Comparison of ENCODE assay signal across 22 cellular contexts in genomic region chr10:133476641-133476990, GRCh38. TPM values are rescaled to one million over a fixed set of nuclear protein-coding genes. Genes with fewer than 3 reads are reported as not detected.
"Had no signal": no experiment of that assay in that cellular context is flagged by ENCODE, and none has a peak within 500 bp of the region (broad histone marks: within the 10 kb centered on the region; RNA-seq: fewer than 3 reads in every experiment).

No MANE protein-coding gene starts in this region.

- H3K9me3 ChIP-seq: thoracic aorta had no signal

- DNase-seq: activated CD4-positive, alpha-beta T cell treated with anti-CD3 and anti-CD28 coated beads for 48 hours; amygdala; cortex of kidney; effector memory CD4-positive, alpha-beta T cell; left ventricle myocardium superior; mesendoderm; ovary; stimulated activated CD4-positive, alpha-beta T cell treated with anti-CD3 and anti-CD28 coated beads, Interleukin-15, amount 100 ng/mL, for 24 hours; stimulated activated CD4-positive, alpha-beta T cell treated with anti-CD3 and anti-CD28 coated beads, Interleukin-4, amount 100 ng/mL, for 24 hours; stimulated activated naive CD8-positive, alpha-beta T cell treated with anti-CD3 and anti-CD28 coated beads, Interleukin-15, amount 100 ng/mL, for 72 hours; T-helper 9 cell had no signal

- H3K27me3 ChIP-seq: hepatocyte, ovary had no signal

- H3K27me3 Mint-ChIP-seq: activated naive CD4-positive, alpha-beta T cell treated with anti-CD3 and anti-CD28 coated beads, Interleukin-2, amount 50 U/mL, for 24 hours; central memory CD8-positive, alpha-beta T cell; stimulated activated naive CD8-positive, alpha-beta T cell treated with anti-CD3 and anti-CD28 coated beads, Interleukin-15, amount 100 ng/mL, for 72 hours had no signal

- H3K4me1 Mint-ChIP-seq: brain, nephron had no signal

- ATAC-seq: left ventricle myocardium superior had no signal

- H3K4me3 ChIP-seq: hepatocyte, ovary, thoracic aorta had no signal

- H3K36me3 Mint-ChIP-seq: activated naive CD4-positive, alpha-beta T cell treated with anti-CD3 and anti-CD28 coated beads, Interleukin-2, amount 50 U/mL, for 24 hours; brain had no signal

- H3K9me3 Mint-ChIP-seq: activated naive CD4-positive, alpha-beta T cell treated with anti-CD3 and anti-CD28 coated beads, Interleukin-2, amount 50 U/mL, for 24 hours; activated T-helper 2 cell treated with anti-CD3 and anti-CD28 coated beads, Interferon-gamma antibody, Interleukin-2, Interleukin-4, amounts not matched to agents 10 μg/mL and 5 μg/mL and 100 μg/mL, durations not matched to agents 14 hours and 24 hours and 36 hours; central memory CD8-positive, alpha-beta T cell; stimulated activated naive CD8-positive, alpha-beta T cell treated with anti-CD3 and anti-CD28 coated beads, Interleukin-15, amount 100 ng/mL, for 72 hours had no signal

- H3K27ac Mint-ChIP-seq: activated naive CD4-positive, alpha-beta T cell treated with anti-CD3 and anti-CD28 coated beads, Interleukin-2, amount 50 U/mL, for 24 hours; activated T-helper 2 cell treated with anti-CD3 and anti-CD28 coated beads, Interferon-gamma antibody, Interleukin-2, Interleukin-4, amounts not matched to agents 10 μg/mL and 5 μg/mL and 100 μg/mL, durations not matched to agents 14 hours and 24 hours and 36 hours; brain; nephron; stimulated activated naive CD8-positive, alpha-beta T cell treated with anti-CD3 and anti-CD28 coated beads, Interleukin-15, amount 100 ng/mL, for 72 hours had no signal

- H3K36me3 ChIP-seq: ovary, thoracic aorta had no signal

- H3K4me3 Mint-ChIP-seq: activated naive CD4-positive, alpha-beta T cell treated with anti-CD3 and anti-CD28 coated beads, Interleukin-2, amount 50 U/mL, for 24 hours; brain; central memory CD8-positive, alpha-beta T cell; nephron; stimulated activated naive CD8-positive, alpha-beta T cell treated with anti-CD3 and anti-CD28 coated beads, Interleukin-15, amount 100 ng/mL, for 72 hours had no signal

- H3K27ac ChIP-seq: epithelial cell of prostate, hepatocyte, ovary, thoracic aorta, VCaP had no signal

RNA-seq across cellular contexts. Expression of gene SPRN, which starts 52.2 kb away (rescaled TPM):
- total RNA-seq: activated T-helper 2 cell treated with anti-CD3 and anti-CD28 coated beads, Interferon-gamma antibody, Interleukin-2, Interleukin-4, amounts not matched to agents 10 μg/mL and 5 μg/mL and 100 μg/mL, durations not matched to agents 14 hours and 24 hours and 36 hours; kidney; left ventricle myocardium superior; thoracic aorta; ureter had no signal
